21 cellular contexts compared by ENCODE assay signal in the genomic region with DNA sequence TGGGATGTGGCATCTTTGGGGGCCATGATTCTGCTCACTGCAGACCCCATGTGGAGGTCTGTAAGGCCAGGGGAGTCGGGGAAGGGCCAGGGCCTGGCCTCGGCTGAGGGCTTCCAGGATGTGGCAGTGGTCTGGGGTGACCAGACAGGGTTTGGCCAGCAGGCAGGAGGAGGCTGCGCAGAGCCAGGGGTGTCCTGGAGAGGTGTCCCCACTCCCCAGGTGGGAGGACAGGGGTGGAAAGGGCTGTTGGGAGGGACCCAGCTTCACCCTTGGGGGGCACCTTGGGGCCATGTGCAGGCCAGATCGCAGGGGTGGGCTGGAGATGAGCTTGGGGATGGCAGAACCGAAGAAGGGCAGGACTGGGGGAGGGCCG. TPM values are rescaled to one million over a fixed set of nuclear protein-coding genes. Genes with fewer than 3 reads are reported as not detected.
"Had no signal": no experiment of that assay in that cellular context is flagged by ENCODE, and none has a peak within 500 bp of the region (broad histone marks: within the 10 kb centered on the region; RNA-seq: fewer than 3 reads in every experiment).

No MANE protein-coding gene starts in this region.

- H3K4me1 Mint-ChIP-seq: endodermal cell had no signal

- H3K27me3 ChIP-seq: ovary, right atrium auricular region, thyroid gland had no signal

- H3K4me3 ChIP-seq: colonic mucosa, heart left ventricle, mucosa of descending colon, ovary, right atrium auricular region, smooth muscle cell, suprapubic skin, thyroid gland, upper lobe of left lung, uterus had no signal

- H3K4me1 ChIP-seq: colonic mucosa had no signal

- H3K9me3 Mint-ChIP-seq: endodermal cell; stimulated activated effector memory CD8-positive, alpha-beta T cell treated with anti-CD3 and anti-CD28 coated beads, Interleukin-12 subunit alpha, Interleukin-12 subunit beta, amount 100 ng/mL, for 72 hours had no signal

- H3K9me3 ChIP-seq: colonic mucosa, heart left ventricle, mucosa of descending colon, ovary, right atrium auricular region, suprapubic skin, thyroid gland, upper lobe of left lung, uterus had no signal

- H3K27ac ChIP-seq: colonic mucosa, heart left ventricle, ovary, right atrium auricular region, suprapubic skin, thyroid gland, upper lobe of left lung, uterus had no signal

- H3K4me3 Mint-ChIP-seq: endodermal cell; stimulated activated effector memory CD8-positive, alpha-beta T cell treated with anti-CD3 and anti-CD28 coated beads, Interleukin-12 subunit alpha, Interleukin-12 subunit beta, amount 100 ng/mL, for 72 hours had no signal

- DNase-seq: colonic mucosa; effector CD4-positive, alpha-beta T cell; endodermal cell; erythroblast; foreskin melanocyte; hippocampal formation; mammary epithelial cell; naive thymus-derived CD8-positive, alpha-beta T cell; stimulated activated CD4-positive, alpha-beta T cell treated with anti-CD3 and anti-CD28 coated beads, Interleukin-4, amount 100 ng/mL, for 1 hour; stimulated activated CD8-positive, alpha-beta memory T cell treated with anti-CD3 and anti-CD28 coated beads, Interleukin-4, amount 100 ng/mL, for 48 hours; thyroid gland; uterus had no signal

- ATAC-seq: heart left ventricle; naive thymus-derived CD8-positive, alpha-beta T cell; stimulated activated effector memory CD8-positive, alpha-beta T cell treated with anti-CD3 and anti-CD28 coated beads, Interleukin-12 subunit alpha, Interleukin-12 subunit beta, amount 100 ng/mL, for 72 hours; stimulated activated naive CD8-positive, alpha-beta T cell treated with anti-CD3 and anti-CD28 coated beads, Interleukin-15, Interleukin-2, amounts not matched to agents 100 U/mL and 50 U/mL, for 24 hours had no signal

- H3K4me2 ChIP-seq: smooth muscle cell had no signal

- H3K36me3 ChIP-seq: colonic mucosa, heart left ventricle, ovary, right atrium auricular region, suprapubic skin, thyroid gland, upper lobe of left lung, uterus had no signal

RNA-seq across cellular contexts. Expression of a gene that starts 3.4 kb away (rescaled TPM):
- total RNA-seq: colonic mucosa had no signal
